10 cellular contexts compared by ENCODE assay signal in genomic region chr13:66659291-66660012, GRCh38.
DNase-seq lines count a peak whose midpoint lies in the region; ATAC-seq, FAIRE-seq and TF ChIP-seq lines count a peak whose summit lies in the region.
"Had no signal": no experiment of that assay in that cellular context is flagged by ENCODE, and none has a peak within 500 bp of the region (broad histone marks: within the 10 kb centered on the region; RNA-seq: fewer than 3 reads in every experiment).

No MANE protein-coding gene starts in this region.

- H3K14ac ChIP-seq in H1 (ENCODE audit: insufficient read length), result no peak overlapping the region

- H3K4me2 ChIP-seq in DOHH2 (ENCODE audit: low read length) (peak overlapping the region; percentile 93), H1 (ENCODE audit: insufficient read depth in 1 of 2, low read depth in 2 of 2, low read length in 2 of 2) (no peak overlapping the region)

- H4K20me1 ChIP-seq in DOHH2 (ENCODE audit: control insufficient read depth, insufficient read depth, low read depth, low read length) (no peaks in the 10 kb centered on the region), H1 (replicated peaks in 1 of 2; ENCODE audit: control insufficient read depth in 1 of 2, insufficient read depth in 2 of 2, low read length in 2 of 2) (no peaks in the 10 kb centered on the region)

- H3K79me1 ChIP-seq in H1 (ENCODE audit: low read depth, low read length), result no peaks in the 10 kb centered on the region

- no peak overlapping the region for H2AK5ac ChIP-seq in H1 (ENCODE audit: low read depth, low read length)

- peaks cover 17% of the 10 kb centered on the region for H3F3A ChIP-seq in DOHH2 (ENCODE audit: control insufficient read depth, insufficient read depth)

- no peak overlapping the region for H2BK15ac ChIP-seq in H1 (ENCODE audit: low read length)

- no peak overlapping the region for H3K4ac ChIP-seq in H1 (replicated peaks; ENCODE audit: insufficient read length, low read depth, low read length)

- H3K79me2 ChIP-seq in DOHH2 (ENCODE audit: control insufficient read depth, low read length) (no peaks in the 10 kb centered on the region), H1 (ENCODE audit: control insufficient read depth in 1 of 2, insufficient read depth in 2 of 2, low read length in 2 of 2) (no peaks in the 10 kb centered on the region)

- H3K27ac ChIP-seq in DOHH2 (ENCODE audit: low read depth, low read length) (peak overlapping the region; percentile 93), H1 (ENCODE audit: low read depth, low read length) (no peak overlapping the region), SJCRH30 (no peak overlapping the region)

- no peak for TF ChIP-seq CTCF in DOHH2 (IDR thresholded peaks at IDR 0.05; ENCODE audit: low read depth, low read length, poor library complexity, severe bottlenecking)
- TF ChIP-seq CTCF in H1 (IDR thresholded peaks at IDR 0.05; ENCODE audit: control extremely low read depth in 1 of 3, insufficient read depth in 1 of 3, low read depth in 1 of 3, low read length in 3 of 3), result no peak

- H4K8ac ChIP-seq in H1 (ENCODE audit: extremely low read depth, insufficient read depth, low read length), result no peak overlapping the region

- no peak overlapping the region for H3K56ac ChIP-seq in H1 (replicated peaks; ENCODE audit: insufficient read length, low read depth, low read length)

- CTCF ChIA-PET in H1 (lab: Charles Lee; ENCODE audit: partially characterized antibody), result interaction anchor here (0.9 to 1.1 kb wide), 2 partner anchors 12 to 201 kb away, joined by 3 read pairs; no protein-coding TSS in a partner anchor

- no peak overlapping the region for H4K91ac ChIP-seq in H1 (replicated peaks; ENCODE audit: insufficient read length, low read length)

- H3K9me3 ChIP-seq in DOHH2 (ENCODE audit: control insufficient read depth, insufficient read depth, low read length) (0 out of 2 replicates have a peak, but pooled peaks cover 8% of the 10 kb centered on the region), H1 (ENCODE audit: insufficient read depth in 2 of 2, low read depth in 1 of 2, low read length in 1 of 2) (no peaks in the 10 kb centered on the region), SJCRH30 (replicated peaks) (no peaks in the 10 kb centered on the region)

- peak overlapping the region; percentile 42; the same call in 1 of the 2 replicates for H2AFZ ChIP-seq in H1 (ENCODE audit: low read length)

- H2BK12ac ChIP-seq in H1 (ENCODE audit: low read depth, low read length), result no peak overlapping the region

- FAIRE-seq in H1 (lab: Jason Lieb, UNC), result no peak

- peaks cover 33% of the 10 kb centered on the region for H3K36me3 ChIP-seq in DOHH2 (ENCODE audit: control insufficient read depth, low read length)
- H3K36me3 ChIP-seq in H1 (ENCODE audit: control insufficient read depth in 2 of 4, insufficient read depth in 4 of 4, low read length in 3 of 4), result no peaks in the 10 kb centered on the region
- no peaks in the 10 kb centered on the region for H3K36me3 ChIP-seq in SJCRH30

- H3K23ac ChIP-seq in H1 (ENCODE audit: insufficient read length), result no peak overlapping the region

- no peak for TF ChIP-seq EP300 in H1 (IDR thresholded peaks at IDR 0.05; ENCODE audit: borderline replicate concordance in 1 of 2, low read depth in 2 of 2, low read length in 2 of 2)

- H2BK120ac ChIP-seq in H1 (replicated peaks; ENCODE audit: low read depth, low read length), result no peak overlapping the region

- 87% methylated on average over 5 of the region's 5 CpGs; no CpG with 5 or more reads in 1 of the 2 experiments for WGBS in H1 (ENCODE audit: extremely low coverage in 1 of 2, insufficient coverage in 1 of 2, insufficient read length in 1 of 2, insufficient replicate concordance in 2 of 2, low coverage in 1 of 2, low lambda C conversion rate in 2 of 2, missing lambda C conversion rate in 1 of 2), 2 experiments

- DNase-seq in H1 (ENCODE audit: low read depth in 1 of 2, low spot score in 2 of 2) (no peak), SJCRH30 (no peak), NCI-H2227 treated with DMSO at 0.1 percent for 48 hours (lab: John Stamatoyannopoulos, UW) (no peak), NCI-H1092 treated with DMSO at 0.1 percent for 48 hours (lab: John Stamatoyannopoulos, UW) (no peak), HUDEP-2 (lab: John Stamatoyannopoulos, UW; ENCODE audit: unreplicated experiment in 76 of 76) (no peak)
- DNase-seq: activated T-cell treated with anti-CD3 and anti-CD28 coated beads, Interleukin-2, amount 50 U/mL, for 48 hours; foreskin melanocyte had no signal

- POLR2A ChIA-PET in H1 (lab: Charles Lee; ENCODE audit: partially characterized antibody), result interaction anchor here (0.6 kb wide), 1 partner anchor 35 kb away, joined by 3 read pairs; no protein-coding TSS in a partner anchor

- H3K27me3 ChIP-seq in DOHH2 (ENCODE audit: control insufficient read depth, low read length) (no peaks in the 10 kb centered on the region), H1 (replicated peaks in 1 of 4; ENCODE audit: control insufficient read depth in 3 of 4, extremely low read depth in 1 of 4, insufficient read depth in 3 of 4, low read length in 3 of 4) (no peaks in the 10 kb centered on the region), SJCRH30 (no peaks in the 10 kb centered on the region)

- H3K23me2 ChIP-seq in H1 (ENCODE audit: low read depth, low read length), result no peaks in the 10 kb centered on the region

- no peaks in the 10 kb centered on the region for H3K9me2 ChIP-seq in DOHH2 (replicated peaks; ENCODE audit: control insufficient read depth, low read length)

- no peak overlapping the region for H4K5ac ChIP-seq in H1 (ENCODE audit: insufficient read length, low read depth, low read length)

- no peak overlapping the region for H3K18ac ChIP-seq in H1 (ENCODE audit: extremely low read depth, low read length)

- no peak overlapping the region for H2BK5ac ChIP-seq in H1 (ENCODE audit: low read depth, low read length)

- H3K4me3 ChIP-seq in DOHH2 (ENCODE audit: low read length), result peak overlapping the region; percentile 77
- no peak overlapping the region for H3K4me3 ChIP-seq in H1 (ENCODE audit: extremely low read depth in 1 of 4, insufficient read depth in 2 of 4, low read depth in 3 of 4, low read length in 4 of 4)
- no peak overlapping the region for H3K4me3 ChIP-seq in SJCRH30

- peaks cover 84% of the 10 kb centered on the region for H3K4me1 ChIP-seq in DOHH2 (ENCODE audit: control insufficient read depth, low read length)
- H3K4me1 ChIP-seq in H1 (replicated peaks in 1 of 4; ENCODE audit: control insufficient read depth in 3 of 4, insufficient read depth in 4 of 4, low read length in 3 of 4), result no peaks in the 10 kb centered on the region
- H3K4me1 ChIP-seq in SJCRH30, result peaks cover 5% of the 10 kb centered on the region; the same call in 1 of the 2 replicates

- no peak overlapping the region for H2BK20ac ChIP-seq in H1 (ENCODE audit: low read length)

- TF ChIP-seq POLR2A in H1 (IDR thresholded peaks at IDR 0.05; ENCODE audit: control extremely low read depth in 1 of 2, low read depth in 2 of 2, low read length in 2 of 2), result no peak

- no peak for TF ChIP-seq RAD21 in H1 (IDR thresholded peaks at IDR 0.05 in 1 of 2, conservative IDR thresholded peaks at IDR 0.05 in 1 of 2; ENCODE audit: low read depth in 2 of 2, low read length in 2 of 2)

- peak; percentile 60 for ATAC-seq in GM21390 (IDR thresholded peaks at IDR 0.05; ENCODE audit: unreplicated experiment)
- peak; percentile 63 for ATAC-seq in HG03175 (IDR thresholded peaks at IDR 0.05; ENCODE audit: unreplicated experiment)

- no peak overlapping the region for H3K9ac ChIP-seq in H1 (replicated peaks in 1 of 4; ENCODE audit: extremely low read depth in 1 of 4, low read depth in 3 of 4, low read length in 3 of 4)

TF ChIP-seq in H1, 55 proteins besides CTCF, POLR2A, EP300 and RAD21:
- no peak for TF ChIP-seq POU5F1 (IDR thresholded peaks at IDR 0.05; ENCODE audit: low read depth, low read length)
TF ChIP-seq in H1: peak in this region for 0.
